In the genomic region with DNA sequence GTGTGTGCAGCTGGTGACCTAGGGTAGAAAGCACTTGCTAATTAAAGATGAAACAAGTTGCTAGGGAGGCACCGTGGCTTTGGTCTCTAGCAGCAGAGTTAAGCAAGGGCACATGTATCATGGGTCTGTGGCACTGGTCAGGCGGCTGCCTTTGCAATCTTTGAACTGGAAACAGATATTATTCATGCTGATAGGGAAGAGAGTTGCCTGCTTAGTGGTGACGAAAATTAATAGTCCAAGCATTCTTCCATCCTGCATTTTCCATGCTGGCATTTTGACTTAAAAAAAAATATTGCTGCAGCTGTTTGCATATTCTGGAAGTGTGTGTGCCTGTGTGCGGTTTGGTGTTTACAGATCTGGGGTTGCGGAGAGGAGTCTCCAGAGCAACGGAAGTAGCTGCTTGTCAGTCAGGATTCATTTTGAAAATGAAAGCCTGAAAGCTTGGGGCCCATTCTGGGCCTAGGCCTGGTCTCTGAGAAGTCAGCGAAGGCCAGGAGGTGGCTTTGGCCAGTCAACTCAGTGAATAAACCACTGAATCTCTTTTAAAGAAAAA, we compare ENCODE assay signal across 8 cellular contexts. TPM values are rescaled to one million over a fixed set of nuclear protein-coding genes. Genes with fewer than 3 reads are reported as not detected.
DNase-seq lines count a peak whose midpoint lies in the region; ATAC-seq and TF ChIP-seq lines count a peak whose summit lies in the region.

No MANE protein-coding gene starts in this region.

- H4K91ac ChIP-seq in mesenchymal stem cell (ENCODE audit: low read length): no peak overlapping the region

- H3K9me3 ChIP-seq in mesenchymal stem cell (ENCODE audit: control insufficient read depth, low read length) (no peaks in the 10 kb centered on the region), breast epithelium (no peaks in the 10 kb centered on the region)

- no peak overlapping the region for H3K14ac ChIP-seq in mesenchymal stem cell (ENCODE audit: low read length in 2 of 2)

- peak; percentile 24 for DNase-seq in activated gamma-delta T cell treated with Interleukin-2 at 50 U/mL for 16 hours
- no peak for DNase-seq in activated gamma-delta T cell (lab: John Stamatoyannopoulos, UW)
- DNase-seq in activated CD4-positive, alpha-beta T cell treated with anti-CD3 and anti-CD28 coated beads for 4 hours: peak; percentile 20 to 39
- DNase-seq in mesenchymal stem cell: peak; percentile 80
- DNase-seq in NCI-H69 (lab: John Stamatoyannopoulos, UW): no peak
- no peak for DNase-seq in COLO668 (lab: John Stamatoyannopoulos, UW; ENCODE audit: unreplicated experiment)
- no peak for DNase-seq in breast epithelium (ENCODE audit: low spot score in 2 of 2)

- TF ChIP-seq CTCF in breast epithelium (IDR thresholded peaks at IDR 0.05): no peak

- no peak overlapping the region for H3K4me2 ChIP-seq in mesenchymal stem cell (ENCODE audit: low read length, poor library complexity, severe bottlenecking)

- no peak overlapping the region for H2BK15ac ChIP-seq in mesenchymal stem cell (ENCODE audit: low read depth, poor library complexity, severe bottlenecking)

- H3K4ac ChIP-seq in mesenchymal stem cell (ENCODE audit: low read depth in 1 of 2, low read length in 2 of 2): no peak overlapping the region

- no peak overlapping the region for H2BK120ac ChIP-seq in mesenchymal stem cell (ENCODE audit: low read depth, low read length)

- 16% methylated on average over 5 of the region's 7 CpGs for WGBS in mesenchymal stem cell

- no peak for TF ChIP-seq POLR2A in breast epithelium (IDR thresholded peaks at IDR 0.05)

- H4K8ac ChIP-seq in mesenchymal stem cell (ENCODE audit: low read length): no peak overlapping the region

- no peak overlapping the region for H2BK5ac ChIP-seq in mesenchymal stem cell (ENCODE audit: low read depth, low read length, poor library complexity, severe bottlenecking)

- no peak overlapping the region for H3K23ac ChIP-seq in mesenchymal stem cell (ENCODE audit: low read length in 2 of 2)

- peak; percentile 58 for ATAC-seq in HG03439 (IDR thresholded peaks at IDR 0.05; ENCODE audit: unreplicated experiment)

- no peak overlapping the region for H3K27ac ChIP-seq in mesenchymal stem cell (ENCODE audit: low read length, poor library complexity, severe bottlenecking)
- no peak overlapping the region for H3K27ac ChIP-seq in breast epithelium

- intact Hi-C loops in breast epithelium (cut with DNase I; ENCODE audit: low total_unique reads): no loop called here

- H3K27me3 ChIP-seq in mesenchymal stem cell (ENCODE audit: control insufficient read depth in 1 of 2, insufficient read depth in 1 of 2, low read length in 2 of 2) (peaks cover 0 to 34% of the 10 kb centered on the region in 2 experiments), breast epithelium (peaks cover 0 to 17% of the 10 kb centered on the region in 2 donors)

- H3K4me1 ChIP-seq in mesenchymal stem cell (ENCODE audit: control insufficient read depth, insufficient read depth, low read depth, low read length) (peaks cover 13% of the 10 kb centered on the region), breast epithelium (no peaks in the 10 kb centered on the region)

- H3K4me3 ChIP-seq in mesenchymal stem cell (ENCODE audit: insufficient read depth in 1 of 2, low read depth in 1 of 2, low read length in 2 of 2) (no peak overlapping the region), breast epithelium (no peak overlapping the region)

- peak overlapping the region in 1 of 2 experiments; percentile 21 for H3K18ac ChIP-seq in mesenchymal stem cell (ENCODE audit: low read depth in 1 of 2, low read length in 2 of 2)

- H3K36me3 ChIP-seq in mesenchymal stem cell (ENCODE audit: control insufficient read depth in 1 of 2, insufficient read depth in 2 of 2, low read depth in 1 of 2, low read length in 2 of 2): no peaks in the 10 kb centered on the region
- H3K36me3 ChIP-seq in breast epithelium: no peaks in the 10 kb centered on the region

- no peak overlapping the region for H2AK5ac ChIP-seq in mesenchymal stem cell (ENCODE audit: low read length, severe bottlenecking)

- H2BK12ac ChIP-seq in mesenchymal stem cell (ENCODE audit: low read length in 2 of 2): no peak overlapping the region

- H2AFZ ChIP-seq in mesenchymal stem cell (ENCODE audit: low read depth, low read length): no peak overlapping the region

- H3K9ac ChIP-seq in mesenchymal stem cell (ENCODE audit: low read length): no peak overlapping the region

- no peaks in the 10 kb centered on the region for H3K79me1 ChIP-seq in mesenchymal stem cell (replicated peaks; ENCODE audit: low read length, poor library complexity, severe bottlenecking)

RNA-seq across cellular contexts. Expression of gene SOWAHD, which starts 2.3 kb away (rescaled TPM):
- 0.35 TPM for polyA plus RNA-seq in mesenchymal stem cell (2013, experiment 1 of 2)
- polyA plus RNA-seq in mesenchymal stem cell (2013, experiment 2 of 2): 0.29 TPM
- total RNA-seq in breast epithelium: 1 to 10 TPM in 1 of 3 donors, under 1 TPM in 1, not detected in 1; 0.33 to 1.9 TPM

RNA-seq across cellular contexts. Expression of gene RPL39, which starts 35.4 kb away (rescaled TPM):
- 6,089 TPM for polyA plus RNA-seq in mesenchymal stem cell (2013, experiment 1 of 2)
- polyA plus RNA-seq in mesenchymal stem cell (2013, experiment 2 of 2): 6,065 TPM
- total RNA-seq in breast epithelium: 1,000 to 10,000 TPM; 7,705 to 9,033 (median 8,363) TPM

Comparison
In these comparisons a context has a peak if more than half of its experiments do, and no peak if none do; other contexts are left out.
1. DNase-seq: peak in activated gamma-delta T cell treated with Interleukin-2 at 50 U/mL for 16 hours (single experiment), activated CD4-positive, alpha-beta T cell treated with anti-CD3 and anti-CD28 coated beads for 4 hours (2 of 2) and mesenchymal stem cell (single experiment); none in activated gamma-delta T cell (single experiment), NCI-H69 (single experiment), COLO668 (single experiment) and breast epithelium (0 of 2).